9 cellular contexts compared by ENCODE assay signal in genomic region chr1:31954607-31955283, GRCh38. TPM values are rescaled to one million over a fixed set of nuclear protein-coding genes. Genes with fewer than 3 reads are reported as not detected.
A peak's percentile ranks its signal among the peaks of the same experiment; 100 is the strongest.
DNase-seq lines count a peak whose midpoint lies in the region; ATAC-seq and TF ChIP-seq lines count a peak whose summit lies in the region.
"Had no signal": no experiment of that assay in that cellular context is flagged by ENCODE, and none has a peak within 500 bp of the region (broad histone marks: within the 10 kb centered on the region; RNA-seq: fewer than 3 reads in every experiment).

No MANE protein-coding gene starts in this region.

- ATAC-seq in T-cell (replicated peaks in 1 of 4) (no peak), HG02623 (IDR thresholded peaks at IDR 0.05; ENCODE audit: unreplicated experiment) (no peak)
- ATAC-seq in naive thymus-derived CD4-positive, alpha-beta T cell = peak; percentile 55

- H3K9me3 Mint-ChIP-seq in T-helper 1 cell treated with Interleukin-12 subunit alpha and Interleukin-12 subunit beta and Interleukin-4 antibody, amounts not matched to agents 30 μg/mL and 1 μg/mL, for 36 hours = no peaks in the 10 kb centered on the region
- H3K9me3 Mint-ChIP-seq in T-cell = no peaks in the 10 kb centered on the region
- H3K9me3 Mint-ChIP-seq in naive thymus-derived CD4-positive, alpha-beta T cell = peaks cover 0 to 1% (median 0%) of the 10 kb centered on the region in 11 donors

- peak overlapping the region; percentile 80 to 88 (median 86) for H3K27ac ChIP-seq in esophagus muscularis mucosa (replicated peaks in 1 of 4)
- no peak overlapping the region for H3K27ac ChIP-seq in naive thymus-derived CD4-positive, alpha-beta T cell (ENCODE audit: low read depth, low read length)
- H3K27ac ChIP-seq: C4-2B had no signal

- peak overlapping the region; percentile 9 for H3K4me3 Mint-ChIP-seq in T-helper 1 cell treated with Interleukin-12 subunit alpha and Interleukin-12 subunit beta and Interleukin-4 antibody, amounts not matched to agents 30 μg/mL and 1 μg/mL, for 36 hours
- H3K4me3 Mint-ChIP-seq in T-cell = peak overlapping the region in 1 of 3 donors; percentile 49
- H3K4me3 Mint-ChIP-seq in naive thymus-derived CD4-positive, alpha-beta T cell = peak overlapping the region in 2 of 10 donors; percentile 51 to 71

- H3K4me1 ChIP-seq in esophagus muscularis mucosa = peaks cover 41 to 53% (median 45%) of the 10 kb centered on the region in 4 donors
- peaks cover 31 to 38% of the 10 kb centered on the region in 2 donors for H3K4me1 ChIP-seq in naive thymus-derived CD4-positive, alpha-beta T cell (ENCODE audit: control insufficient read depth in 2 of 2, insufficient read depth in 2 of 2, low read length in 2 of 2)

- intact Hi-C loops in esophagus muscularis mucosa (cut with DNase I) = no loop called here
- intact Hi-C loops in naive thymus-derived CD4-positive, alpha-beta T cell (cut with micrococcal nuclease) = no loop called here

- no peaks in the 10 kb centered on the region for H3K27me3 ChIP-seq in esophagus muscularis mucosa
- no peaks in the 10 kb centered on the region for H3K27me3 ChIP-seq in naive thymus-derived CD4-positive, alpha-beta T cell (ENCODE audit: control insufficient read depth in 2 of 2, insufficient read depth in 2 of 2, low read length in 2 of 2)

- H3K4me3 ChIP-seq in esophagus muscularis mucosa = no peak overlapping the region
- H3K4me3 ChIP-seq in naive thymus-derived CD4-positive, alpha-beta T cell (ENCODE audit: low read length) = no peak overlapping the region

- no peak for DNase-seq in T-helper 1 cell
- DNase-seq in T-cell = peak in 1 of 34 experiments; percentile 42
- DNase-seq in esophagus muscularis mucosa (ENCODE audit: extremely low spot score) = peak; percentile 94
- no peak for DNase-seq in naive thymus-derived CD4-positive, alpha-beta T cell
- no peak for DNase-seq in activated gamma-delta T cell treated with Interleukin-2 at 50 U/mL for 16 hours
- no peak for DNase-seq in inferior parietal cortex (ENCODE audit: extremely low spot score)

- H3K27ac Mint-ChIP-seq in T-helper 1 cell treated with Interleukin-12 subunit alpha and Interleukin-12 subunit beta and Interleukin-4 antibody, amounts not matched to agents 30 μg/mL and 1 μg/mL, for 36 hours = peak overlapping the region; percentile 85
- H3K27ac Mint-ChIP-seq in T-cell = peak overlapping the region; percentile 82 to 87
- H3K27ac Mint-ChIP-seq in naive thymus-derived CD4-positive, alpha-beta T cell = peak overlapping the region in 8 of 9 donors; percentile 11 to 91 (median 58)

- peaks cover 55% of the 10 kb centered on the region for H3K4me1 Mint-ChIP-seq in T-helper 1 cell treated with Interleukin-12 subunit alpha and Interleukin-12 subunit beta and Interleukin-4 antibody, amounts not matched to agents 30 μg/mL and 1 μg/mL, for 36 hours (ENCODE audit: low read depth)
- H3K4me1 Mint-ChIP-seq in T-cell = peaks cover 51 to 68% (median 67%) of the 10 kb centered on the region in 3 donors
- peaks cover 39 to 69% (median 62%) of the 10 kb centered on the region in 7 donors for H3K4me1 Mint-ChIP-seq in naive thymus-derived CD4-positive, alpha-beta T cell

- no peaks in the 10 kb centered on the region for H3K36me3 ChIP-seq in esophagus muscularis mucosa
- no peaks in the 10 kb centered on the region for H3K36me3 ChIP-seq in naive thymus-derived CD4-positive, alpha-beta T cell (ENCODE audit: control insufficient read depth in 2 of 3, insufficient read depth in 3 of 3, low read length in 3 of 3)

- POLR2A ChIA-PET in T-cell (lab: Charles Lee) = interaction anchor here in 1 of 2 donors (0.6 kb wide), 1 partner anchor 13 kb away, joined by 4 read pairs; no protein-coding TSS in a partner anchor
- POLR2A ChIA-PET in naive thymus-derived CD4-positive, alpha-beta T cell (lab: Charles Lee) = interaction anchor here (0.6 to 13.9 kb wide), 6 partner anchors 9 to 58 kb away, joined by 3 to 248 read pairs (median 4); partner anchors contain the start of gene PTP4A2

- peaks cover 2% of the 10 kb centered on the region for H3K36me3 Mint-ChIP-seq in T-helper 1 cell treated with Interleukin-12 subunit alpha and Interleukin-12 subunit beta and Interleukin-4 antibody, amounts not matched to agents 30 μg/mL and 1 μg/mL, for 36 hours (ENCODE audit: low read depth)
- no peaks in the 10 kb centered on the region for H3K36me3 Mint-ChIP-seq in T-cell
- H3K36me3 Mint-ChIP-seq in naive thymus-derived CD4-positive, alpha-beta T cell = peaks cover 0 to 2% (median 0%) of the 10 kb centered on the region in 5 donors

- TF ChIP-seq EP300 in esophagus muscularis mucosa (IDR thresholded peaks at IDR 0.05) = peak; percentile 82

- no peak for TF ChIP-seq POLR2A in esophagus muscularis mucosa (IDR thresholded peaks at IDR 0.05; ENCODE audit: low read depth)

- no peaks in the 10 kb centered on the region for H3K9me3 ChIP-seq in esophagus muscularis mucosa
- no peaks in the 10 kb centered on the region for H3K9me3 ChIP-seq in naive thymus-derived CD4-positive, alpha-beta T cell (ENCODE audit: control insufficient read depth in 2 of 3, low read length in 3 of 3)

- CTCF ChIA-PET in T-cell (lab: Charles Lee) = interaction anchor here (0.5 to 1.9 kb wide), 5 partner anchors 11 to 928 kb away, joined by 3 to 28 read pairs (median 3); partner anchors contain the start of gene PTP4A2 (in 1 of the 2)
- CTCF ChIA-PET in naive thymus-derived CD4-positive, alpha-beta T cell (lab: Charles Lee) = interaction anchor here (0.7 to 3.8 kb wide), 7 partner anchors 9 to 151 kb away, joined by 3 to 35 read pairs (median 5); partner anchors contain the start of gene PTP4A2

- TF ChIP-seq CTCF in esophagus muscularis mucosa (IDR thresholded peaks at IDR 0.05) = no peak

- 10% methylated on average over 6 of the region's 6 CpGs for WGBS in esophagus muscularis mucosa

- H3K27me3 Mint-ChIP-seq in T-helper 1 cell treated with Interleukin-12 subunit alpha and Interleukin-12 subunit beta and Interleukin-4 antibody, amounts not matched to agents 30 μg/mL and 1 μg/mL, for 36 hours (ENCODE audit: low read depth) = no peaks in the 10 kb centered on the region
- H3K27me3 Mint-ChIP-seq in T-cell = no peaks in the 10 kb centered on the region
- no peaks in the 10 kb centered on the region for H3K27me3 Mint-ChIP-seq in naive thymus-derived CD4-positive, alpha-beta T cell

RNA-seq across cellular contexts. Expression of gene PTP4A2, which starts 16.6 kb away (rescaled TPM):
- total RNA-seq in T-cell = 100 to 1,000 TPM; 187 to 341 (median 224) TPM
- total RNA-seq in esophagus muscularis mucosa = 100 to 1,000 TPM; 160 to 241 (median 173) TPM
- total RNA-seq in naive thymus-derived CD4-positive, alpha-beta T cell = 100 to 1,000 TPM; 196 to 449 (median 271) TPM
- polyA plus RNA-seq in naive thymus-derived CD4-positive, alpha-beta T cell = 100 to 1,000 TPM; 276 to 398 TPM

RNA-seq across cellular contexts. Expression of gene KHDRBS1, which starts 58.9 kb away (rescaled TPM):
- total RNA-seq in T-cell = 100 to 1,000 TPM in 3 of 5 donors, 10 to 100 TPM in 2; 98.9 to 115 (median 111) TPM
- total RNA-seq in esophagus muscularis mucosa = 10 to 100 TPM; 71.8 to 90.5 (median 79.7) TPM
- 100 to 1,000 TPM in 3 of 5 experiments, 10 to 100 TPM in 2; 89.2 to 162 (median 125) TPM for total RNA-seq in naive thymus-derived CD4-positive, alpha-beta T cell
- 100 to 1,000 TPM; 108 to 116 TPM for polyA plus RNA-seq in naive thymus-derived CD4-positive, alpha-beta T cell
